15 cellular contexts compared by ENCODE assay signal in the genomic region with DNA sequence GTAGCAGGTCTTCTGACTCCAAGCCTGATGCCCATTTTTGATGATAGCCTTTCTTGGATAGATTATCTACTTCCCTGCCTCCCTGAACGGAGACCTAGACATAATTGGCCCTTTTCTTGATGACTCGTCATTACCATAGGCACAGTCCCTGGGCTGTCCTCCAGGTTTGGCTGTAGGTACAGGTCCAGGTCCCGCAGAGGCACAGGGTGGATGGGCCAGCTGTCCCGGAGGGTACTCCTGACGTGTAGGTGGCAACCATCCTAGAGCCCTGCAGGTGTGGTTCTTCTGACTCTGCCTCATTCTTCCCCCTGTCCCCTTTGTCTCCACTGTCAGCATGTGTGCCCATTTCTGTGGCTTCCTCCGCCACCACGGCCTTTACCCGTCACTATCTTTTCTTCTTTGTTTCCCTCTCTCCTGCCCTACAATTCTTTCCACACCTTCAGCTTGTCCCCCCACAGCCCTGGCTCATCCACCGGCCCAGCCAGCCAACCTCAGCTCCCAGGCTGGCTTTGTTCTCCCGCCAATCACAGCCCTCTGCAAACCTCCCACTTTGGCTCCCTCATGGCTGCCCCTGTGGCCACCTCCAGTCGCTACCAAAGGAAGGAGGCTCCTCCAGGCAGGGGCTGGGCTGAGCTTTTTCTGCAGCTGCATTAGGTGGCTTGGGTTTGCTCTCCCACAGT.
A peak's percentile ranks its signal among the peaks of the same experiment; 100 is the strongest.
DNase-seq lines count a peak whose midpoint lies in the region; ATAC-seq and TF ChIP-seq lines count a peak whose summit lies in the region.
"Had no signal": no experiment of that assay in that cellular context is flagged by ENCODE, and none has a peak within 500 bp of the region (broad histone marks: within the 10 kb centered on the region; RNA-seq: fewer than 3 reads in every experiment).

No MANE protein-coding gene starts in this region.

- no peaks in the 10 kb centered on the region for H3K36me3 Mint-ChIP-seq in T-helper 17 cell (ENCODE audit: low read depth)
- H3K36me3 Mint-ChIP-seq: activated naive CD4-positive, alpha-beta T cell treated with anti-CD3 and anti-CD28 coated beads, Interleukin-2, amount 50 U/mL, for 24 hours had no signal

- peaks cover 3 to 25% of the 10 kb centered on the region in 2 experiments; a peak in 3 of 4 replicates for H3K4me1 ChIP-seq in HCT116 (ENCODE audit: control insufficient read depth in 1 of 2, insufficient read depth in 2 of 2, low read length in 2 of 2)
- peaks cover 9 to 15% of the 10 kb centered on the region in 2 donors for H3K4me1 ChIP-seq in esophagus (ENCODE audit: control insufficient read depth in 2 of 2, insufficient read depth in 2 of 2, low read length in 1 of 2)
- H3K4me1 ChIP-seq in prostate gland (replicated peaks): no peaks in the 10 kb centered on the region
- H3K4me1 ChIP-seq in Peyer's patch: peaks cover 0 to 11% (median 4%) of the 10 kb centered on the region in 4 donors

- H3K27ac Mint-ChIP-seq in T-helper 17 cell: peak overlapping the region; percentile 6
- H3K27ac Mint-ChIP-seq: activated naive CD4-positive, alpha-beta T cell treated with anti-CD3 and anti-CD28 coated beads, Interleukin-2, amount 50 U/mL, for 24 hours had no signal

- no peaks in the 10 kb centered on the region for H3K9me3 ChIP-seq in HCT116 (ENCODE audit: control insufficient read depth in 1 of 2, insufficient read depth in 1 of 2, low read depth in 1 of 2, low read length in 2 of 2)
- no peaks in the 10 kb centered on the region for H3K9me3 ChIP-seq in T-helper 17 cell (ENCODE audit: control insufficient read depth, low read length, poor library complexity, severe bottlenecking)
- H3K9me3 ChIP-seq in esophagus (ENCODE audit: control insufficient read depth in 2 of 2, insufficient read depth in 1 of 2, low read depth in 1 of 2, low read length in 1 of 2): no peaks in the 10 kb centered on the region
- no peaks in the 10 kb centered on the region for H3K9me3 ChIP-seq in prostate gland
- H3K9me3 ChIP-seq in Peyer's patch: no peaks in the 10 kb centered on the region

- no peak overlapping the region for H2AFZ ChIP-seq in HCT116 (ENCODE audit: low read depth, low read length, poor library complexity, severe bottlenecking)

- H4K20me1 ChIP-seq in HCT116 (ENCODE audit: insufficient read depth): no peaks in the 10 kb centered on the region

- H3K4me3 ChIP-seq in HCT116 (replicated peaks in 1 of 2; ENCODE audit: low read depth in 1 of 2, low read length in 2 of 2) (no peak overlapping the region), esophagus (ENCODE audit: low read depth in 1 of 2, low read length in 2 of 2) (no peak overlapping the region), prostate gland (no peak overlapping the region), Peyer's patch (no peak overlapping the region)
- H3K4me3 ChIP-seq: dorsolateral prefrontal cortex had no signal

- no peak overlapping the region for H3K9ac ChIP-seq in HCT116 (ENCODE audit: low read length)

- no peak for TF ChIP-seq POLR2A in HCT116 (IDR thresholded peaks at IDR 0.05; ENCODE audit: borderline replicate concordance, extremely low read depth, insufficient read depth, insufficient read length)
- TF ChIP-seq POLR2A in prostate gland (IDR thresholded peaks at IDR 0.05): no peak
- TF ChIP-seq POLR2A in Peyer's patch (IDR thresholded peaks at IDR 0.05): no peak

- H3K27me3 ChIP-seq in HCT116 (ENCODE audit: insufficient read depth, low read length): no peaks in the 10 kb centered on the region
- H3K27me3 ChIP-seq in esophagus (ENCODE audit: control insufficient read depth in 1 of 2, insufficient read depth in 2 of 2, low read length in 2 of 2): no peaks in the 10 kb centered on the region
- H3K27me3 ChIP-seq in prostate gland (replicated peaks; ENCODE audit: insufficient read depth): no peaks in the 10 kb centered on the region
- no peaks in the 10 kb centered on the region for H3K27me3 ChIP-seq in Peyer's patch
- H3K27me3 ChIP-seq: dorsolateral prefrontal cortex had no signal

- intact Hi-C loops in HCT116 (cut with micrococcal nuclease) (no loop called here), prostate gland (cut with DNase I) (no loop called here)

- H3K4me3 Mint-ChIP-seq in T-helper 17 cell: no peak overlapping the region
- H3K4me3 Mint-ChIP-seq: activated naive CD4-positive, alpha-beta T cell treated with anti-CD3 and anti-CD28 coated beads, Interleukin-2, amount 50 U/mL, for 24 hours had no signal

- DNase-seq in HCT116 (ENCODE audit: low read depth, low spot score) (no peak), T-helper 17 cell (no peak), prostate gland (ENCODE audit: low spot score) (no peak), NCI-H2081 treated with DMSO at 0.1 percent for 48 hours (lab: John Stamatoyannopoulos, UW) (no peak), Peyer's patch (no peak)
- no peak for DNase-seq in activated CD4-positive, alpha-beta T cell treated with anti-CD3 and anti-CD28 coated beads for 4 hours
- DNase-seq: Kasumi-1; NCI-H187 treated with DMSO at 0.1 percent for 48 hours; NK-92 treated with Interleukin-12 subunit alpha and Interleukin-12 subunit beta, amount 100 ng/mL, for 24 hours; stimulated activated naive CD4-positive, alpha-beta T cell treated with Interleukin-2 at 50 U/mL for 16 hours; WERI-Rb-1 had no signal

- ATAC-seq in HCT116: peak; percentile 60
- ATAC-seq in T-helper 17 cell: no peak
- ATAC-seq in HG03520 (IDR thresholded peaks at IDR 0.05; ENCODE audit: unreplicated experiment): no peak

- H3K4me1 Mint-ChIP-seq in T-helper 17 cell: peaks cover 18% of the 10 kb centered on the region

- TF ChIP-seq RAD21 in HCT116 (IDR thresholded peaks at IDR 0.05; ENCODE audit: low read depth): no peak

- H3K27ac ChIP-seq in HCT116 (ENCODE audit: low read depth, low read length): no peak overlapping the region
- H3K27ac ChIP-seq in esophagus (ENCODE audit: low read depth in 2 of 2, low read length in 1 of 2): peak overlapping the region; percentile 9 to 36
- H3K27ac ChIP-seq in prostate gland: peak overlapping the region; percentile 11 to 17
- no peak overlapping the region for H3K27ac ChIP-seq in Peyer's patch
- H3K27ac ChIP-seq: WERI-Rb-1 had no signal

- no peaks in the 10 kb centered on the region for H3K9me2 ChIP-seq in HCT116 (ENCODE audit: insufficient read depth)

- 47 to 54% methylated on average over 11 of the region's 11 CpGs for WGBS in esophagus, 2 donors
- 38% methylated on average over 11 of the region's 11 CpGs for WGBS in prostate gland

- BruUV-seq in HCT116 (replicated peaks; lab: Mats Ljungman, UMichigan): no TSS peak

- no peak for TF ChIP-seq CTCF in HCT116 (IDR thresholded peaks at IDR 0.05 in 2 of 3, conservative IDR thresholded peaks at IDR 0.05 in 1 of 3; ENCODE audit: borderline replicate concordance in 1 of 3, insufficient read depth in 1 of 3, low read depth in 2 of 3, low read length in 2 of 3)
- no peak for TF ChIP-seq CTCF in prostate gland (IDR thresholded peaks at IDR 0.05)
- no peak for TF ChIP-seq CTCF in Peyer's patch (IDR thresholded peaks at IDR 0.05)

- H3K27me3 Mint-ChIP-seq in T-helper 17 cell: no peaks in the 10 kb centered on the region
- H3K27me3 Mint-ChIP-seq: activated naive CD4-positive, alpha-beta T cell treated with anti-CD3 and anti-CD28 coated beads, Interleukin-2, amount 50 U/mL, for 24 hours had no signal

- no peak overlapping the region for H3K4me2 ChIP-seq in HCT116 (ENCODE audit: low read length)

- POLR2A ChIA-PET in HCT116 (lab: Charles Lee): interaction anchor here (0.9 kb wide), 1 partner anchor 13 kb away, joined by 4 read pairs; no protein-coding TSS in a partner anchor

- CTCF ChIA-PET in HCT116 (lab: Charles Lee): no interaction called here

- RAD21 ChIA-PET in HCT116 (lab: Charles Lee; ENCODE audit: low non-redundant PET in 1 of 2, low total read pairs in 2 of 2, uncharacterized antibody in 2 of 2, unreplicated experiment in 2 of 2): no interaction called here

- H3K36me3 ChIP-seq in HCT116 (ENCODE audit: control insufficient read depth in 1 of 2, insufficient read depth in 2 of 2, low read length in 2 of 2): no peaks in the 10 kb centered on the region
- H3K36me3 ChIP-seq in esophagus (ENCODE audit: control insufficient read depth in 2 of 2, insufficient read depth in 2 of 2, low read length in 1 of 2): no peaks in the 10 kb centered on the region
- no peaks in the 10 kb centered on the region for H3K36me3 ChIP-seq in prostate gland
- H3K36me3 ChIP-seq in Peyer's patch: no peaks in the 10 kb centered on the region

- H3K79me2 ChIP-seq in HCT116 (ENCODE audit: insufficient read depth, low read length): no peaks in the 10 kb centered on the region

TF ChIP-seq in HCT116, 20 proteins besides CTCF, POLR2A, EP300 and RAD21:
- no peak for TF ChIP-seq FOSL1 (IDR thresholded peaks at IDR 0.05; ENCODE audit: low read depth)

Comparison
In these comparisons a context has a peak if more than half of its experiments do, and no peak if none do; other contexts are left out.
1. H3K27ac ChIP-seq: peak in esophagus (2 of 2) and prostate gland (2 of 2); none in HCT116 (single experiment) and Peyer's patch (0 of 4).